18 cellular contexts compared by ENCODE assay signal in the genomic region with DNA sequence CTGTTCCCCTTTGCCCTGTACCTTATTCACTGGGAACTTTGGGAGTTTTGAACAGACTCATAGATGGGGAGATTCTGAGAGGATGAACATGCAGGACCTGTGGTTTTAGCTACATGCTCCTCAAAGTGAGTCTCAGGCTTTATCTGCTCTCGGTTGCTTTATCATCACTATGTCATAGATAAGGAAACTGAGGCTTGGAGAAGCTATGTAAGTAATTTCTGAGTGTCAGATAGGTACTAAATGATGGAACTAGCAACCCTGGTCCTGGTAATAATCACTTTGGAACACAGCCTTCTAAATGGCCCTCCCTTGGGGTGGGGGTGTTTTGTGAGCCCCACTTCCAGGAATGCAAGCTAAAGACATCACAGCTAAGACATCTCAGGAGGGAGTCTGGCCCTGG.
DNase-seq lines count a peak whose midpoint lies in the region; ATAC-seq and TF ChIP-seq lines count a peak whose summit lies in the region.
"Had no signal": no experiment of that assay in that cellular context is flagged by ENCODE, and none has a peak within 500 bp of the region (broad histone marks: within the 10 kb centered on the region; RNA-seq: fewer than 3 reads in every experiment).

No MANE protein-coding gene starts in this region.

- WGBS in smooth muscle cell (ENCODE audit: low lambda C conversion rate): 25% methylated on average over 1 of the region's 1 CpG

- TF ChIP-seq CTCF in fibroblast of the aortic adventitia (IDR thresholded peaks at IDR 0.05; ENCODE audit: insufficient read depth, low read length): no peak
- TF ChIP-seq CTCF in smooth muscle cell (IDR thresholded peaks at IDR 0.05; ENCODE audit: borderline replicate concordance, insufficient read depth, poor library complexity, severe bottlenecking): no peak

- H3K27ac ChIP-seq in smooth muscle cell (ENCODE audit: low read depth): peak overlapping the region; percentile 80
- H3K27ac ChIP-seq: 22Rv1, A549, BLaER1 had no signal

- ATAC-seq in GM19328 (IDR thresholded peaks at IDR 0.05; ENCODE audit: unreplicated experiment): no peak

- H3K4me3 ChIP-seq in fibroblast of the aortic adventitia (ENCODE audit: low read depth, low read length): no peak overlapping the region
- H3K4me3 ChIP-seq in smooth muscle cell: no peak overlapping the region
- H3K4me3 ChIP-seq: A549, BLaER1, GM12878 had no signal

- in situ Hi-C loops in ACHN (cut with HindIII; ENCODE audit: low pct_ligation_motif_present, low pct_unique_long_range_greater_than_20kb, low sequenced_read_pairs): no loop called here

- no peaks in the 10 kb centered on the region for H3K27me3 ChIP-seq in smooth muscle cell (ENCODE audit: low read depth)
- H3K27me3 ChIP-seq: BE2C, BLaER1 had no signal

- DNase-seq in NCI-H226 (peak; percentile 45), amniotic epithelial cell (ENCODE audit: low read depth) (peak; percentile 77), fibroblast of the aortic adventitia (ENCODE audit: low read depth) (peak; percentile 13), smooth muscle cell (lab: John Stamatoyannopoulos, UW; ENCODE audit: unreplicated experiment) (no peak), ACHN (no peak), hippocampal formation (lab: John Stamatoyannopoulos, UW) (no peak)
- DNase-seq: C1 segment of cervical spinal cord; CD8-positive, alpha-beta memory T cell; DMS 273 treated with DMSO at 0.1 percent for 48 hours; DMS153; DMS79; GDM1 had no signal

- H3K79me2 ChIP-seq in smooth muscle cell (ENCODE audit: low read depth): no peaks in the 10 kb centered on the region

- H3K9me3 ChIP-seq in smooth muscle cell (replicated peaks; ENCODE audit: low read depth): no peaks in the 10 kb centered on the region
- H3K9me3 ChIP-seq: A549, BE2C, BLaER1 had no signal

- no peaks in the 10 kb centered on the region for H4K20me1 ChIP-seq in smooth muscle cell (ENCODE audit: low read depth)
- H4K20me1 ChIP-seq: BLaER1 had no signal

- peaks cover 14% of the 10 kb centered on the region for H3F3A ChIP-seq in smooth muscle cell (ENCODE audit: low read depth)

- peak overlapping the region; percentile 46 for H3K4me2 ChIP-seq in smooth muscle cell
- H3K4me2 ChIP-seq: A549, BLaER1 had no signal

- H3K36me3 ChIP-seq in smooth muscle cell (ENCODE audit: low read depth): no peaks in the 10 kb centered on the region
- H3K36me3 ChIP-seq: BE2C, BLaER1 had no signal

- peaks cover 10% of the 10 kb centered on the region for H3K4me1 ChIP-seq in smooth muscle cell (ENCODE audit: low read depth)
- H3K4me1 ChIP-seq: A549, BE2C had no signal

- H2AFZ ChIP-seq in smooth muscle cell (ENCODE audit: low read depth): no peak overlapping the region

- peak overlapping the region; percentile 3 for H3K9ac ChIP-seq in smooth muscle cell (ENCODE audit: low read depth)
- H3K9ac ChIP-seq: BLaER1 had no signal

Comparison
In these comparisons a context has a peak if more than half of its experiments do, and no peak if none do; other contexts are left out.
1. DNase-seq: peak in NCI-H226 (single experiment), amniotic epithelial cell (single experiment) and fibroblast of the aortic adventitia (single experiment); none in smooth muscle cell (single experiment), ACHN (single experiment) and hippocampal formation (0 of 2).